Comparison of ENCODE assay signal across 14 cellular contexts in the genomic region with DNA sequence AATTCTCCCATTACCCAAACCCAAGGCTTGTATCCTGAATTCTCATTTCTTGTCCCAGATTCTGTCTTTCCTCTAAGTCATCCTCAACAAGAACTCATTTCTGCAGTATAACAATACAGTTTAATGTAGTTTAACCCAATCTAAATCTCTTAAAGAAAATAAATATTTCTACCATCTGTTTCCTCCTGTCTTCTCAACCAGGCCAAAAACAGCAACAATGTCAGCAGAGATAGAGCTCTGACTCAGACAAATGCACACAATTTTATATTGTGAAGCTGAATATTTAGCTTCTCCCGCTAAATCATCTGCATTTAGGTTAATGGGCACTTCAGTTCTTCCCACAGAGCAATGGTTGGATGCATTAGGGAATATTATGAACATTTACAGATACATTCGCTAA. TPM values are rescaled to one million over a fixed set of nuclear protein-coding genes. Genes with fewer than 3 reads are reported as not detected.
DNase-seq lines count a peak whose midpoint lies in the region; ATAC-seq and TF ChIP-seq lines count a peak whose summit lies in the region.
"Had no signal": no experiment of that assay in that cellular context is flagged by ENCODE, and none has a peak within 500 bp of the region (broad histone marks: within the 10 kb centered on the region; RNA-seq: fewer than 3 reads in every experiment).

No MANE protein-coding gene starts in this region.

- H2AFZ ChIP-seq in IMR-90 (replicated peaks; ENCODE audit: low read length, poor library complexity), result no peak overlapping the region
- peak overlapping the region; percentile 44 for H2AFZ ChIP-seq in smooth muscle cell (ENCODE audit: low read depth)

- TF ChIP-seq CTCF in IMR-90 (conservative IDR thresholded peaks at IDR 0.05; ENCODE audit: low read depth, low read length), result no peak
- TF ChIP-seq CTCF in smooth muscle cell (IDR thresholded peaks at IDR 0.05; ENCODE audit: borderline replicate concordance, insufficient read depth, poor library complexity, severe bottlenecking), result no peak

- H4K20me1 ChIP-seq in IMR-90 (ENCODE audit: insufficient read depth, low read length), result no peaks in the 10 kb centered on the region
- H4K20me1 ChIP-seq in smooth muscle cell (ENCODE audit: low read depth), result no peaks in the 10 kb centered on the region
- H4K20me1 ChIP-seq: BLaER1 had no signal

- H3K36me3 ChIP-seq in IMR-90 (ENCODE audit: control insufficient read depth, insufficient read depth, low read length), result no peaks in the 10 kb centered on the region
- no peaks in the 10 kb centered on the region for H3K36me3 ChIP-seq in smooth muscle cell (ENCODE audit: low read depth)
- H3K36me3 ChIP-seq: BLaER1 had no signal

- no peaks in the 10 kb centered on the region for H3K27me3 ChIP-seq in IMR-90 (ENCODE audit: control insufficient read depth, insufficient read depth, low read length)
- H3K27me3 ChIP-seq in smooth muscle cell (ENCODE audit: low read depth), result no peaks in the 10 kb centered on the region
- H3K27me3 ChIP-seq: BLaER1 had no signal

- no peaks in the 10 kb centered on the region for H3K27me3 Mint-ChIP-seq in stimulated activated naive CD8-positive, alpha-beta T cell treated with anti-CD3 and anti-CD28 coated beads, Interleukin-15, amount 100 ng/mL, for 72 hours

- H2BK5ac ChIP-seq in IMR-90 (ENCODE audit: low read depth, low read length, poor library complexity, severe bottlenecking), result no peak overlapping the region

- CTCF ChIA-PET in IMR-90 (lab: Yijun Ruan, JAX), result interaction anchor here (0.5 to 1.2 kb wide), 2 partner anchors 12 to 16 kb away, joined by 3 to 5 read pairs; no protein-coding TSS in a partner anchor

- no peak overlapping the region for H3K23ac ChIP-seq in IMR-90 (ENCODE audit: low read depth, low read length)

- in situ Hi-C loops in IMR-90 (cut with MboI; ENCODE audit: low sequenced_read_pairs), result no loop called here

- H4K8ac ChIP-seq in IMR-90 (ENCODE audit: low read depth in 2 of 2, low read length in 2 of 2), result no peak overlapping the region

- no peak overlapping the region for H2BK15ac ChIP-seq in IMR-90 (ENCODE audit: low read depth, low read length)

- TF ChIP-seq RAD21 in IMR-90 (IDR thresholded peaks at IDR 0.05; ENCODE audit: low read length), result no peak

- H3K27ac ChIP-seq in IMR-90 (ENCODE audit: insufficient read depth, low read length), result no peak overlapping the region
- H3K27ac ChIP-seq in smooth muscle cell (ENCODE audit: low read depth), result no peak overlapping the region
- H3K27ac ChIP-seq: BLaER1, HL-60 had no signal

- H3K14ac ChIP-seq in IMR-90 (replicated peaks; ENCODE audit: low read depth, low read length), result no peak overlapping the region

- H3K9me3 ChIP-seq in IMR-90 (ENCODE audit: control insufficient read depth, insufficient read depth, low read length) (no peaks in the 10 kb centered on the region), smooth muscle cell (replicated peaks; ENCODE audit: low read depth) (no peaks in the 10 kb centered on the region)
- H3K9me3 ChIP-seq: BLaER1 had no signal

- DNase-seq in IMR-90, result peak; percentile 55
- peak; percentile 75 for DNase-seq in dermis blood vessel endothelial cell
- DNase-seq in iris pigment epithelial cell (ENCODE audit: low read depth), result peak; percentile 33
- no peak for DNase-seq in smooth muscle cell (lab: John Stamatoyannopoulos, UW; ENCODE audit: unreplicated experiment)
- DNase-seq in stimulated activated naive CD8-positive, alpha-beta T cell treated with anti-CD3 and anti-CD28 coated beads, Interleukin-15, amount 100 ng/mL, for 72 hours, result no peak
- DNase-seq in NCI-H2107 treated with DMSO at 0.1 percent for 48 hours (lab: John Stamatoyannopoulos, UW; ENCODE audit: unreplicated experiment), result no peak
- DNase-seq: 8988T, AML-193, DMS53 had no signal

- H4K91ac ChIP-seq in IMR-90 (ENCODE audit: insufficient read depth, low read depth, low read length), result no peak overlapping the region

- no peak overlapping the region for H3K27ac Mint-ChIP-seq in stimulated activated naive CD8-positive, alpha-beta T cell treated with anti-CD3 and anti-CD28 coated beads, Interleukin-15, amount 100 ng/mL, for 72 hours

- H3K79me2 ChIP-seq in smooth muscle cell (ENCODE audit: low read depth), result no peaks in the 10 kb centered on the region

- H3K4me2 ChIP-seq in IMR-90 (ENCODE audit: low read depth, low read length) (no peak overlapping the region), smooth muscle cell (no peak overlapping the region)
- H3K4me2 ChIP-seq: BLaER1 had no signal

- no peak overlapping the region for H3K9ac ChIP-seq in IMR-90 (ENCODE audit: low read depth, low read length)
- no peak overlapping the region for H3K9ac ChIP-seq in smooth muscle cell (ENCODE audit: low read depth)
- H3K9ac ChIP-seq: BLaER1 had no signal

- POLR2A ChIA-PET in IMR-90 (lab: Charles Lee; ENCODE audit: unreplicated experiment), result no interaction called here

- no peak overlapping the region for H3K18ac ChIP-seq in IMR-90 (ENCODE audit: low read depth, low read length)

- no peaks in the 10 kb centered on the region for H3K9me3 Mint-ChIP-seq in stimulated activated naive CD8-positive, alpha-beta T cell treated with anti-CD3 and anti-CD28 coated beads, Interleukin-15, amount 100 ng/mL, for 72 hours

- H3K4me1 ChIP-seq in IMR-90 (ENCODE audit: control insufficient read depth, insufficient read depth, low read length) (0 out of 2 replicates have a peak, but pooled peaks cover 2% of the 10 kb centered on the region), smooth muscle cell (ENCODE audit: low read depth) (no peaks in the 10 kb centered on the region)

- H3F3A ChIP-seq in smooth muscle cell (ENCODE audit: low read depth), result no peaks in the 10 kb centered on the region

- no peak overlapping the region for H2BK120ac ChIP-seq in IMR-90 (ENCODE audit: low read depth, low read length)

- H2AK5ac ChIP-seq in IMR-90 (ENCODE audit: low read depth, low read length), result no peak overlapping the region

- intact Hi-C loops in IMR-90 (cut with micrococcal nuclease), result no loop called here

- BruUV-seq in IMR-90 (replicated peaks; lab: Mats Ljungman, UMichigan), result no TSS peak

- H3K4me1 Mint-ChIP-seq in stimulated activated naive CD8-positive, alpha-beta T cell treated with anti-CD3 and anti-CD28 coated beads, Interleukin-15, amount 100 ng/mL, for 72 hours, result no peaks in the 10 kb centered on the region

- H2BK20ac ChIP-seq in IMR-90 (ENCODE audit: low read depth, low read length), result no peak overlapping the region

- H3K79me1 ChIP-seq in IMR-90 (ENCODE audit: low read depth in 1 of 2, low read length in 2 of 2), result no peaks in the 10 kb centered on the region

- WGBS in IMR-90 (ENCODE audit: extremely low coverage in 2 of 2, insufficient read length in 1 of 2), 2 experiments, result no CpG with 5 or more reads among the region's 2 CpGs
- WGBS in smooth muscle cell (ENCODE audit: low lambda C conversion rate), result 99% methylated on average over 2 of the region's 2 CpGs

- H3K56ac ChIP-seq in IMR-90 (ENCODE audit: extremely low read depth, insufficient read depth, low read length), result no peak overlapping the region

- H3K4me3 ChIP-seq in IMR-90 (ENCODE audit: insufficient read depth, low read depth, low read length) (no peak overlapping the region), smooth muscle cell (no peak overlapping the region)
- H3K4me3 ChIP-seq: BLaER1, GM12878 had no signal

- H3K4ac ChIP-seq in IMR-90 (ENCODE audit: low read depth, low read length), result no peak overlapping the region

- no peaks in the 10 kb centered on the region for H3K9me1 ChIP-seq in IMR-90 (ENCODE audit: insufficient read depth, low read length)

- no peak overlapping the region for H3K4me3 Mint-ChIP-seq in stimulated activated naive CD8-positive, alpha-beta T cell treated with anti-CD3 and anti-CD28 coated beads, Interleukin-15, amount 100 ng/mL, for 72 hours

- no peak overlapping the region for H4K5ac ChIP-seq in IMR-90 (ENCODE audit: low read depth, low read length)

- dilution Hi-C loops in IMR-90 (cut with HindIII; ENCODE audit: low sequenced_read_pairs, unreplicated experiment), result no loop called here

- ATAC-seq in IMR-90 (ENCODE audit: low read depth) (no peak; the same call in 1 of the 2 replicates), HG02610 (IDR thresholded peaks at IDR 0.05; ENCODE audit: unreplicated experiment) (no peak)
- ATAC-seq in stimulated activated naive CD8-positive, alpha-beta T cell treated with anti-CD3 and anti-CD28 coated beads, Interleukin-15, amount 100 ng/mL, for 72 hours, result no peak
- ATAC-seq: GM12878, HCT116 had no signal

- no peak for TF ChIP-seq POLR2A in IMR-90 (IDR thresholded peaks at IDR 0.05; ENCODE audit: low read depth, low read length)

- H2AK9ac ChIP-seq in IMR-90 (replicated peaks; ENCODE audit: low read depth, low read length, poor library complexity), result no peak overlapping the region

TF ChIP-seq in IMR-90, 13 proteins besides CTCF, POLR2A, EP300 and RAD21:
- no peak for TF ChIP-seq CEBPB (IDR thresholded peaks at IDR 0.05; ENCODE audit: low read depth, low read length)

RNA-seq across cellular contexts. Expression of gene KYNU, which starts 35.7 kb away (rescaled TPM):
- total RNA-seq in IMR-90 (2012; rRNA removed), result 2.2 and 2.9 TPM in 2 replicates
- 0.53 and 0.75 TPM in 2 replicates for polyA plus RNA-seq in IMR-90 (2012; rRNA removed)
- 0.13 and 0.26 TPM in 2 replicates for polyA plus RNA-seq in IMR-90 (2012; cell fraction: cytosol; rRNA removed)
- polyA plus RNA-seq in IMR-90 (2012; cell fraction: nucleus; rRNA removed; ENCODE audit: low replicate concordance), result 0.04 and 0.56 TPM in 2 replicates
- total RNA-seq in dermis blood vessel endothelial cell, result 0.17 TPM in 1 of 2 replicates, not detected in the other
- total RNA-seq in smooth muscle cell, result 11.2 and 16.0 TPM in 2 replicates
- 5.7 and 18.5 TPM in 2 replicates for polyA plus RNA-seq in smooth muscle cell

Comparison
In these comparisons a context has a peak if more than half of its experiments do, and no peak if none do; other contexts are left out.
1. DNase-seq: peak in IMR-90 (single experiment), dermis blood vessel endothelial cell (single experiment) and iris pigment epithelial cell (single experiment); none in smooth muscle cell (single experiment), stimulated activated naive CD8-positive, alpha-beta T cell treated with anti-CD3 and anti-CD28 coated beads, Interleukin-15, amount 100 ng/mL, for 72 hours (0 of 2) and NCI-H2107 treated with DMSO at 0.1 percent for 48 hours (single experiment).